ENCODE assay signal across 9 cellular contexts in genomic region chr5:151084363-151084762, GRCh38. TPM values are rescaled to one million over a fixed set of nuclear protein-coding genes. Genes with fewer than 3 reads are reported as not detected.
A peak's percentile ranks its signal among the peaks of the same experiment; 100 is the strongest.
DNase-seq lines count a peak whose midpoint lies in the region; ATAC-seq and TF ChIP-seq lines count a peak whose summit lies in the region.
"Had no signal": no experiment of that assay in that cellular context is flagged by ENCODE, and none has a peak within 500 bp of the region (broad histone marks: within the 10 kb centered on the region; RNA-seq: fewer than 3 reads in every experiment).

No MANE protein-coding gene starts in this region.

- peaks cover 23% of the 10 kb centered on the region for H3K36me3 Mint-ChIP-seq in activated CD4-positive, alpha-beta T cell treated with anti-CD3 and anti-CD28 coated beads, Interleukin-2, amount 10 ng/mL, durations not matched to agents 24 days and 14 days (ENCODE audit: low read depth)
- peaks cover 17% of the 10 kb centered on the region for H3K36me3 Mint-ChIP-seq in activated B cell treated with CpG ODN at 0.5 μM for 24 hours (ENCODE audit: low read depth)
- peaks cover 61 to 65% of the 10 kb centered on the region in 2 donors for H3K36me3 Mint-ChIP-seq in stimulated activated naive B cell treated with anti-CD40 and anti-IgM and Interleukin-4, amounts not matched to agents 10 μg/mL and 1 μg/mL and 100 μg/mL, for 72 hours

- CTCF ChIA-PET in activated B cell treated with CpG ODN at 0.5 μM for 24 hours (lab: Charles Lee), result interaction anchor here (2.0 to 4.8 kb wide), 2 partner anchors 31 to 32 kb away, joined by 10 to 30 read pairs; no protein-coding TSS in a partner anchor

- peaks cover 61% of the 10 kb centered on the region for H3K4me1 Mint-ChIP-seq in activated CD4-positive, alpha-beta T cell treated with anti-CD3 and anti-CD28 coated beads, Interleukin-2, amount 10 ng/mL, durations not matched to agents 24 days and 14 days
- peaks cover 77% of the 10 kb centered on the region for H3K4me1 Mint-ChIP-seq in activated B cell treated with CpG ODN at 0.5 μM for 24 hours
- H3K4me1 Mint-ChIP-seq in stimulated activated naive B cell treated with anti-CD40 and anti-IgM and Interleukin-4, amounts not matched to agents 10 μg/mL and 1 μg/mL and 100 μg/mL, for 72 hours, result peaks cover 39 to 71% of the 10 kb centered on the region in 2 donors

- H3K27me3 Mint-ChIP-seq in activated CD4-positive, alpha-beta T cell treated with anti-CD3 and anti-CD28 coated beads, Interleukin-2, amount 10 ng/mL, durations not matched to agents 24 days and 14 days, result no peaks in the 10 kb centered on the region
- no peaks in the 10 kb centered on the region for H3K27me3 Mint-ChIP-seq in activated B cell treated with CpG ODN at 0.5 μM for 24 hours
- H3K27me3 Mint-ChIP-seq in stimulated activated naive B cell treated with anti-CD40 and anti-IgM and Interleukin-4, amounts not matched to agents 10 μg/mL and 1 μg/mL and 100 μg/mL, for 72 hours, result no peaks in the 10 kb centered on the region

- POLR2A ChIA-PET in activated B cell treated with CpG ODN at 0.5 μM for 24 hours (lab: Charles Lee), result interaction anchor here (0.7 to 11.0 kb wide), 6 partner anchors 9 to 127 kb away, joined by 4 to 242 read pairs (median 32); no protein-coding TSS in a partner anchor

- TF ChIP-seq CTCF in activated B cell treated with CpG ODN at 0.5 μM for 24 hours (IDR thresholded peaks at IDR 0.05), result no peak

- H3K9me3 Mint-ChIP-seq in activated CD4-positive, alpha-beta T cell treated with anti-CD3 and anti-CD28 coated beads, Interleukin-2, amount 10 ng/mL, durations not matched to agents 24 days and 14 days, result no peaks in the 10 kb centered on the region
- H3K9me3 Mint-ChIP-seq in activated B cell treated with CpG ODN at 0.5 μM for 24 hours, result no peaks in the 10 kb centered on the region
- no peaks in the 10 kb centered on the region for H3K9me3 Mint-ChIP-seq in stimulated activated naive B cell treated with anti-CD40 and anti-IgM and Interleukin-4, amounts not matched to agents 10 μg/mL and 1 μg/mL and 100 μg/mL, for 72 hours

- H3K4me3 Mint-ChIP-seq in activated CD4-positive, alpha-beta T cell treated with anti-CD3 and anti-CD28 coated beads, Interleukin-2, amount 10 ng/mL, durations not matched to agents 24 days and 14 days, result peak overlapping the region; percentile 86
- peak overlapping the region; percentile 83 for H3K4me3 Mint-ChIP-seq in activated B cell treated with CpG ODN at 0.5 μM for 24 hours
- H3K4me3 Mint-ChIP-seq in stimulated activated naive B cell treated with anti-CD40 and anti-IgM and Interleukin-4, amounts not matched to agents 10 μg/mL and 1 μg/mL and 100 μg/mL, for 72 hours, result peak overlapping the region; percentile 89 to 92

- no peak for ATAC-seq in activated B cell treated with CpG ODN at 0.5 μM for 24 hours (ENCODE audit: low read depth)
- no peak for ATAC-seq in stimulated activated naive B cell treated with anti-CD40 and anti-IgM and Interleukin-4, amounts not matched to agents 10 μg/mL and 1 μg/mL and 100 μg/mL, for 72 hours (replicated peaks)
- ATAC-seq: Panc1 had no signal

- H3K27ac Mint-ChIP-seq in activated CD4-positive, alpha-beta T cell treated with anti-CD3 and anti-CD28 coated beads, Interleukin-2, amount 10 ng/mL, durations not matched to agents 24 days and 14 days, result peak overlapping the region; percentile 85
- H3K27ac Mint-ChIP-seq in activated B cell treated with CpG ODN at 0.5 μM for 24 hours, result peak overlapping the region; percentile 76
- H3K27ac Mint-ChIP-seq in stimulated activated naive B cell treated with anti-CD40 and anti-IgM and Interleukin-4, amounts not matched to agents 10 μg/mL and 1 μg/mL and 100 μg/mL, for 72 hours, result peak overlapping the region; percentile 31

- intact Hi-C loops in activated CD4-positive, alpha-beta T cell treated with anti-CD3 and anti-CD28 coated beads, Interleukin-2, amount 10 ng/mL, durations not matched to agents 24 days and 14 days (cut with micrococcal nuclease), result loop anchor here (5.0 to 10.0 kb wide), 4 partner anchors 302 to 1740 kb away; partner anchors contain the start of genes G3BP1, GRPEL2 and RBM22
- intact Hi-C loops in activated B cell treated with CpG ODN at 0.5 μM for 24 hours (cut with micrococcal nuclease), result loop anchor here (5.0 to 10.0 kb wide), 2 partner anchors 168 to 690 kb away; partner anchors contain the start of genes G3BP1 and GM2A

- DNase-seq in activated CD4-positive, alpha-beta T cell treated with anti-CD3 and anti-CD28 coated beads, Interleukin-2, amount 10 ng/mL, durations not matched to agents 24 days and 14 days, result no peak
- no peak for DNase-seq in activated CD4-positive, alpha-beta T cell treated with anti-CD3 and anti-CD28 coated beads, Interleukin-2, amount 50 U/mL, for 1 hour
- no peak for DNase-seq in activated B cell treated with CpG ODN at 0.5 μM for 24 hours
- peak; percentile 60 for DNase-seq in fibroblast of gingiva (ENCODE audit: low read depth)
- DNase-seq in stimulated activated naive B cell treated with anti-CD40 and anti-IgM and Interleukin-4, amounts not matched to agents 10 μg/mL and 1 μg/mL and 100 μg/mL, for 72 hours, result no peak
- DNase-seq in GM19238 (ENCODE audit: insufficient read length, low spot score), result no peak
- no peak for DNase-seq in NCI-H1092 treated with DMSO at 0.1 percent for 48 hours (lab: John Stamatoyannopoulos, UW)
- DNase-seq in NCI-H526 treated with DMSO at 0.1 percent for 48 hours (lab: John Stamatoyannopoulos, UW), result no peak

RNA-seq across cellular contexts. Expression of gene TNIP1, which starts 3.5 kb away (rescaled TPM):
- 345 and 360 TPM in 2 replicates for total RNA-seq in activated CD4-positive, alpha-beta T cell treated with anti-CD3 and anti-CD28 coated beads, Interleukin-2, amount 10 ng/mL, durations not matched to agents 24 days and 14 days
- total RNA-seq in activated B cell treated with CpG ODN at 0.5 μM for 24 hours, result 506 and 512 TPM in 2 replicates

Comparison
In these comparisons a context has a peak if more than half of its experiments do, and no peak if none do; other contexts are left out.
1. H3K27ac Mint-ChIP-seq: peak in every context shown above with its lines; median percentile 85 in activated CD4-positive, alpha-beta T cell treated with anti-CD3 and anti-CD28 coated beads, Interleukin-2, amount 10 ng/mL, durations not matched to agents 24 days and 14 days; 76 in activated B cell treated with CpG ODN at 0.5 μM for 24 hours; 31 in stimulated activated naive B cell treated with anti-CD40 and anti-IgM and Interleukin-4, amounts not matched to agents 10 μg/mL and 1 μg/mL and 100 μg/mL, for 72 hours.